Comparison of ENCODE assay signal across 8 cellular contexts in the genomic region with DNA sequence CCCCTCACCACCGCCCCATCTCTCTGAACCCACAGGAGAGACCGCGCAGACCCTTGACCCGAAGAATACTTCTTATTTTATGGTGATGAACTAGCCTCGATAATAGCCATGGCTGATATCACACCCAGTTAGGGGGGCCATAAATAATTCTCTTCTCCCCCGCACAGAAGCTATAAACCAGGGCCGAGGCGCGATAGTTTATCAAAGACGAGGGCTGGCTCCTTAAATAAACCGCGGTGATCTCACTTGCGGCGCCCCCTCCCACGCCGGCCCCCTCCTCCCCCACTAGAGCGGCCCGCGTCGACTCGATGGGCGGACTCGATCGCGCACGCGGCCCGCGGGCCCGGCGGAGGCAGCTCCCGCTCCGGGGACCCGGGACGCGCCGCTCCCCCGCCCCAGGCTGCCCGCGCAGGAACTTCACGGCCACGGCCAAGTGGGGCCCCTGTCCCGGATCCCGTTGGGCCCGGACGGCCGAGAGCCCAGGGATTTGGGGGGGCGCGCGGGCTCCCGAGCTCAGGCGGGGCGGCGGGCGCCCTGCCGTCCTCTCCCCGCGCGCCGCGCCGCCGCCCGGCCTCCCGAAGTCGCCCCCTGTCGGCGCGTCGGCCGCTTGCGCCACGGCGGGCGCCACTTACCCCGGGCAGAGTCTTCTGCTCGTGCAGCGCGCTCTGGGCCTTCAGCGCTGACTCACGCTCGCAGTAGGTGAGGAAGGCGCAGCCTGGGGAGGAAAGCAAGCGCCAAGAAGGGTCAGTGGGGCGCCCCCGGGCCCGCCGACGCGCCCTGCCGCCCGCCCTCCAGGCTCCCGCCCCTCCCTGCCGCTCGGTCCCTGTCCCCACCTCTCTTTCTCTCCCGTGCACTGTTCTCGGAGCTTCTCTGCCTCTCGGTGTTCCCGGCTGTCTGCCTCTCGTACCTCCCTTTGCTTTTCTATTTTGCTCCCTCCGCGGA.
A peak's percentile ranks its signal among the peaks of the same experiment; 100 is the strongest.
DNase-seq lines count a peak whose midpoint lies in the region; ATAC-seq and TF ChIP-seq lines count a peak whose summit lies in the region.

No MANE protein-coding gene starts in this region.

- no peak overlapping the region for H3T11ph ChIP-seq in H9 (ENCODE audit: low read length)

- no peak overlapping the region for H4K8ac ChIP-seq in H9 (replicated peaks; ENCODE audit: insufficient read length, low read depth, low read length)

- no peak overlapping the region for H2BK5ac ChIP-seq in H9 (ENCODE audit: insufficient read length, low read length)

- no peaks in the 10 kb centered on the region; a peak in 2 of 5 replicates for H3K9me3 Mint-ChIP-seq in H9
- H3K9me3 Mint-ChIP-seq in activated naive CD8-positive, alpha-beta T cell treated with anti-CD3 and anti-CD28 coated beads for 36 hours, result no peaks in the 10 kb centered on the region

- no peak overlapping the region for H2BK12ac ChIP-seq in H9 (ENCODE audit: insufficient read length, low read depth, low read length)

- peak overlapping the region; percentile 14 for H3K27ac ChIP-seq in H9 (ENCODE audit: insufficient read length, low read depth, low read length)
- H3K27ac ChIP-seq in urinary bladder (ENCODE audit: low read depth), result no peak overlapping the region

- no peaks in the 10 kb centered on the region for H4K20me1 ChIP-seq in H9 (ENCODE audit: control insufficient read depth, insufficient read depth, insufficient read length)

- no peak overlapping the region for H2BK20ac ChIP-seq in H9 (ENCODE audit: low read depth, low read length, poor library complexity, severe bottlenecking)

- H4K5ac ChIP-seq in H9 (ENCODE audit: insufficient read length, low read depth, low read length), result no peak overlapping the region

- H2AFZ ChIP-seq in H9 (ENCODE audit: low read length), result no peak overlapping the region

- H3K9me3 ChIP-seq in H9 (ENCODE audit: control insufficient read depth, low read depth, low read length), result no peaks in the 10 kb centered on the region

- no peak overlapping the region for H3K4ac ChIP-seq in H9 (ENCODE audit: low read depth, low read length)

- H3K4me2 ChIP-seq in H9 (ENCODE audit: insufficient read depth, insufficient read length, low read length), result peak overlapping the region; percentile 75

- peaks cover 43% of the 10 kb centered on the region for H3K27me3 Mint-ChIP-seq in H9 (ENCODE audit: low read depth)
- peaks cover 86% of the 10 kb centered on the region for H3K27me3 Mint-ChIP-seq in activated naive CD8-positive, alpha-beta T cell treated with anti-CD3 and anti-CD28 coated beads for 36 hours

- peaks cover 6% of the 10 kb centered on the region for H3K23me2 ChIP-seq in H9 (ENCODE audit: insufficient read length, low read depth, low read length, poor library complexity, severe bottlenecking)

- DNase-seq in AG09309 (ENCODE audit: low read depth) (no peak), H9 (peak; percentile 72), iris pigment epithelial cell (ENCODE audit: low read depth) (peak; percentile 20), GF-D8 (lab: John Stamatoyannopoulos, UW) (no peak)
- peak; percentile 32 for DNase-seq in activated naive CD8-positive, alpha-beta T cell treated with anti-CD3 and anti-CD28 coated beads for 36 hours

- no peaks in the 10 kb centered on the region for H3K36me3 ChIP-seq in urinary bladder (ENCODE audit: insufficient read depth)

- ATAC-seq in GM18867 (IDR thresholded peaks at IDR 0.05; ENCODE audit: unreplicated experiment) (no peak), HG03442 (IDR thresholded peaks at IDR 0.05; ENCODE audit: unreplicated experiment) (no peak)

- H3K27me3 ChIP-seq in H9 (ENCODE audit: insufficient read depth, low read length), result peaks cover 6% of the 10 kb centered on the region; the same call in 1 of the 2 replicates

- H3K27ac Mint-ChIP-seq in H9, result peak overlapping the region in 2 of 3 experiments; percentile 31 to 44; a peak in 2 of 7 replicates
- no peak overlapping the region for H3K27ac Mint-ChIP-seq in activated naive CD8-positive, alpha-beta T cell treated with anti-CD3 and anti-CD28 coated beads for 36 hours

- H2AK5ac ChIP-seq in H9 (ENCODE audit: insufficient read length, low read length), result no peak overlapping the region

- peak; percentile 24 for TF ChIP-seq CTCF in AG09309 (IDR thresholded peaks at IDR 0.05; ENCODE audit: control insufficient read depth, insufficient read depth, low read depth, low read length, missing control alignments)
- peak; percentile 68 for TF ChIP-seq CTCF in H9 (conservative IDR thresholded peaks at IDR 0.05)

- no peak overlapping the region for H3K23ac ChIP-seq in H9 (ENCODE audit: insufficient read length, low read depth, low read length)

- H3K4me3 Mint-ChIP-seq in H9, result peak overlapping the region; percentile 61 to 80
- no peak overlapping the region for H3K4me3 Mint-ChIP-seq in activated naive CD8-positive, alpha-beta T cell treated with anti-CD3 and anti-CD28 coated beads for 36 hours

- H3K18ac ChIP-seq in H9 (ENCODE audit: insufficient read length, low read depth, low read length), result no peak overlapping the region

- H2BK15ac ChIP-seq in H9 (ENCODE audit: low read depth, low read length), result no peak overlapping the region

- H4K91ac ChIP-seq in H9 (ENCODE audit: insufficient read length, low read depth, low read length), result no peak overlapping the region

- H3K36me3 Mint-ChIP-seq in H9 (ENCODE audit: insufficient read depth in 1 of 3, low read depth in 3 of 3), result no peaks in the 10 kb centered on the region; a peak in 1 of 7 replicates
- H3K36me3 Mint-ChIP-seq in activated naive CD8-positive, alpha-beta T cell treated with anti-CD3 and anti-CD28 coated beads for 36 hours, result no peaks in the 10 kb centered on the region

- no peak overlapping the region for H3K56ac ChIP-seq in H9 (ENCODE audit: insufficient read length, low read depth, low read length)

- no peaks in the 10 kb centered on the region for H3K79me1 ChIP-seq in H9 (ENCODE audit: insufficient read depth, low read depth, low read length, poor library complexity, severe bottlenecking)

- no peak overlapping the region for H3K9ac ChIP-seq in H9 (ENCODE audit: extremely low read depth, insufficient read length, low read length)

- H3K14ac ChIP-seq in H9 (ENCODE audit: insufficient read depth, low read length), result peak overlapping the region; percentile 10; the same call in 1 of the 2 replicates

- H2BK120ac ChIP-seq in H9 (ENCODE audit: low read depth, low read length, poor library complexity, severe bottlenecking), result no peak overlapping the region

- no peaks in the 10 kb centered on the region for H3K79me2 ChIP-seq in H9 (ENCODE audit: insufficient read depth, low read length)

- H3K4me1 Mint-ChIP-seq in H9, result peaks cover 75 to 78% of the 10 kb centered on the region in 2 experiments
- H3K4me1 Mint-ChIP-seq in activated naive CD8-positive, alpha-beta T cell treated with anti-CD3 and anti-CD28 coated beads for 36 hours, result peaks cover 7% of the 10 kb centered on the region

- H3K4me3 ChIP-seq in AG09309 (ENCODE audit: control insufficient read depth, low read depth, low read length), result no peak overlapping the region
- peak overlapping the region; percentile 20 for H3K4me3 ChIP-seq in urinary bladder (ENCODE audit: low read depth, low read length)

- WGBS in H9 (ENCODE audit: extremely low coverage, insufficient read length, low lambda C conversion rate), result no CpG with 5 or more reads among the region's 102 CpGs
- WGBS in urinary bladder, result 1% methylated on average over 102 of the region's 102 CpGs

- H3K4me1 ChIP-seq in H9 (ENCODE audit: insufficient read depth, low read length) (peaks cover 10% of the 10 kb centered on the region; the same call in 1 of the 2 replicates), urinary bladder (ENCODE audit: insufficient read depth) (peaks cover 3% of the 10 kb centered on the region)

Comparison
In these comparisons a context has a peak if more than half of its experiments do, and no peak if none do; other contexts are left out.
1. DNase-seq: peak in H9 (single experiment), activated naive CD8-positive, alpha-beta T cell treated with anti-CD3 and anti-CD28 coated beads for 36 hours (single experiment) and iris pigment epithelial cell (single experiment); none in AG09309 (single experiment) and GF-D8 (single experiment).